ENCODE assay signal across 8 cellular contexts in the genomic region with DNA sequence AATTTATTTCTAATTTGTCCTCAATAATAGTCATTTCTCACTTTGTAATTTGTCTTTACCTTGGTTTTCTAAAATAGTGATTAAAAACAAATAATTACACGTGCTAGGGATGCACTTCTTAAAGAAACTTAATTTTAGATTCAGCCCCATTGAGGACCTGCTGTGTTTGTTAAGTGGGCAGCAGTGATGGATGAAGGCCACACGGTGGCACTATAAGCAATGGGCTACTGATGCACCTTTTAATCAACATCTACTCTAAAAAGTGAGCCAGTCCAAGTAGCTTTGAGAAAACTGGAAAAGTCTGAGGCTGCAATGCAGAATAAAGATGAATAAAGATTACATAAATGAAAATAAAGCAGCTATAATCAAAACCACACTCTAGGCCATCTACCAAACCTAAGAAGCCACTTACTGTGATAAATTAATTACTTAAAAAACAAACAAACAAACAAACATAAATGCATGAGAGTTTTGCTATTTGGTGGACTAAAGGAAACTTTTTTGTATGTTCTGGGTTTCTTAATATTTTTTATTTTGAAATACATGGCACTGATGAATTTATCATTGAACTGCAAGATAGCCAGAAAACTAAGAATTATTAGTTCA.
DNase-seq lines count a peak whose midpoint lies in the region; ATAC-seq and TF ChIP-seq lines count a peak whose summit lies in the region.

No MANE protein-coding gene starts in this region.

- H3K4me1 Mint-ChIP-seq in Calu3 (ENCODE audit: low read depth, unreplicated experiment) = no peaks in the 10 kb centered on the region
- no peaks in the 10 kb centered on the region for H3K4me1 Mint-ChIP-seq in activated CD4-positive, alpha-beta memory T cell treated with anti-CD3 and anti-CD28 coated beads for 36 hours (ENCODE audit: low read depth)
- H3K4me1 Mint-ChIP-seq in stimulated activated naive B cell treated with anti-CD40 and anti-IgM and Interleukin-4, amounts not matched to agents 10 μg/mL and 1 μg/mL and 100 μg/mL, for 72 hours = no peaks in the 10 kb centered on the region

- no peaks in the 10 kb centered on the region for H3K36me3 Mint-ChIP-seq in Calu3 (ENCODE audit: insufficient read depth, unreplicated experiment)
- no peaks in the 10 kb centered on the region for H3K36me3 Mint-ChIP-seq in activated CD4-positive, alpha-beta memory T cell treated with anti-CD3 and anti-CD28 coated beads for 36 hours
- no peaks in the 10 kb centered on the region for H3K36me3 Mint-ChIP-seq in stimulated activated naive B cell treated with anti-CD40 and anti-IgM and Interleukin-4, amounts not matched to agents 10 μg/mL and 1 μg/mL and 100 μg/mL, for 72 hours

- H3K27ac ChIP-seq in left ventricle myocardium inferior (replicated peaks) = no peak overlapping the region

- CTCF ChIA-PET in Calu3 (lab: Charles Lee) = interaction anchor here (0.9 to 2.0 kb wide), 3 partner anchors 12 to 129 kb away, joined by 3 to 5 read pairs (median 4); a partner anchor contains a TSS
- CTCF ChIA-PET in activated CD4-positive, alpha-beta memory T cell treated with anti-CD3 and anti-CD28 coated beads for 36 hours (lab: Charles Lee) = interaction anchor here (0.6 to 2.0 kb wide), 6 partner anchors 10 to 54 kb away, joined by 3 to 8 read pairs (median 3); no protein-coding TSS in a partner anchor

- H3K9me3 ChIP-seq in left ventricle myocardium inferior (replicated peaks) = no peaks in the 10 kb centered on the region

- POLR2A ChIA-PET in activated CD4-positive, alpha-beta memory T cell treated with anti-CD3 and anti-CD28 coated beads for 36 hours (lab: Charles Lee) = no interaction called here

- H3K4me3 Mint-ChIP-seq in Calu3 (ENCODE audit: low read depth, unreplicated experiment) = no peak overlapping the region
- H3K4me3 Mint-ChIP-seq in activated CD4-positive, alpha-beta memory T cell treated with anti-CD3 and anti-CD28 coated beads for 36 hours = no peak overlapping the region
- H3K4me3 Mint-ChIP-seq in stimulated activated naive B cell treated with anti-CD40 and anti-IgM and Interleukin-4, amounts not matched to agents 10 μg/mL and 1 μg/mL and 100 μg/mL, for 72 hours = no peak overlapping the region

- no peaks in the 10 kb centered on the region for H3K27me3 Mint-ChIP-seq in Calu3 (ENCODE audit: unreplicated experiment)
- H3K27me3 Mint-ChIP-seq in activated CD4-positive, alpha-beta memory T cell treated with anti-CD3 and anti-CD28 coated beads for 36 hours = peaks cover 3% of the 10 kb centered on the region
- peaks cover 0 to 4% of the 10 kb centered on the region in 2 donors for H3K27me3 Mint-ChIP-seq in stimulated activated naive B cell treated with anti-CD40 and anti-IgM and Interleukin-4, amounts not matched to agents 10 μg/mL and 1 μg/mL and 100 μg/mL, for 72 hours

- no peaks in the 10 kb centered on the region for H3K4me1 ChIP-seq in left ventricle myocardium inferior

- no peaks in the 10 kb centered on the region for H3K36me3 ChIP-seq in left ventricle myocardium inferior

- H3K27ac Mint-ChIP-seq in Calu3 (ENCODE audit: unreplicated experiment) = no peak overlapping the region
- no peak overlapping the region for H3K27ac Mint-ChIP-seq in activated CD4-positive, alpha-beta memory T cell treated with anti-CD3 and anti-CD28 coated beads for 36 hours
- H3K27ac Mint-ChIP-seq in stimulated activated naive B cell treated with anti-CD40 and anti-IgM and Interleukin-4, amounts not matched to agents 10 μg/mL and 1 μg/mL and 100 μg/mL, for 72 hours = no peak overlapping the region

- DNase-seq in Calu3 (peak; percentile 43), NCI-H2171 treated with DMSO at 0.1 percent for 48 hours (lab: John Stamatoyannopoulos, UW) (peak; percentile 51), left ventricle myocardium inferior (no peak), NCI-H128 (lab: John Stamatoyannopoulos, UW; ENCODE audit: unreplicated experiment) (no peak)
- peak; percentile 34 for DNase-seq in activated CD4-positive, alpha-beta memory T cell treated with anti-CD3 and anti-CD28 coated beads for 36 hours
- DNase-seq in stimulated activated naive B cell treated with anti-CD40 and anti-IgM and Interleukin-4, amounts not matched to agents 10 μg/mL and 1 μg/mL and 100 μg/mL, for 72 hours = no peak

- intact Hi-C loops in Calu3 (cut with micrococcal nuclease; ENCODE audit: unreplicated experiment) = loop anchor here (2.0 to 10.0 kb wide), 3 partner anchors 84 to 432 kb away; no protein-coding TSS in a partner anchor
- intact Hi-C loops in activated CD4-positive, alpha-beta memory T cell treated with anti-CD3 and anti-CD28 coated beads for 36 hours (cut with micrococcal nuclease) = no loop called here
- intact Hi-C loops in left ventricle myocardium inferior (cut with micrococcal nuclease) = no loop called here

- H3K9me3 Mint-ChIP-seq in Calu3 (ENCODE audit: low read depth, unreplicated experiment) = no peaks in the 10 kb centered on the region
- H3K9me3 Mint-ChIP-seq in activated CD4-positive, alpha-beta memory T cell treated with anti-CD3 and anti-CD28 coated beads for 36 hours = no peaks in the 10 kb centered on the region
- H3K9me3 Mint-ChIP-seq in stimulated activated naive B cell treated with anti-CD40 and anti-IgM and Interleukin-4, amounts not matched to agents 10 μg/mL and 1 μg/mL and 100 μg/mL, for 72 hours = no peaks in the 10 kb centered on the region

- no peak overlapping the region for H3K4me3 ChIP-seq in left ventricle myocardium inferior

- H3K27me3 ChIP-seq in left ventricle myocardium inferior (ENCODE audit: low read depth) = no peaks in the 10 kb centered on the region

- TF ChIP-seq CTCF in Calu3 (IDR thresholded peaks at IDR 0.05; ENCODE audit: unreplicated experiment) (peak; percentile 70), left ventricle myocardium inferior (IDR thresholded peaks at IDR 0.05; ENCODE audit: borderline replicate concordance) (peak; percentile 75)

- ATAC-seq in GM19025 (IDR thresholded peaks at IDR 0.05; ENCODE audit: low read depth, unreplicated experiment) (peak; percentile 79), HG03280 (IDR thresholded peaks at IDR 0.05; ENCODE audit: unreplicated experiment) (peak; percentile 83)
- ATAC-seq in stimulated activated naive B cell treated with anti-CD40 and anti-IgM and Interleukin-4, amounts not matched to agents 10 μg/mL and 1 μg/mL and 100 μg/mL, for 72 hours (replicated peaks) = peak; percentile 46 to 60

- no TSS peak for BruUV-seq in Calu3 (replicated peaks; lab: Mats Ljungman, UMichigan)

Comparison
In these comparisons a context has a peak if more than half of its experiments do, and no peak if none do; other contexts are left out.
1. DNase-seq: peak in Calu3 (single experiment), NCI-H2171 treated with DMSO at 0.1 percent for 48 hours (single experiment) and activated CD4-positive, alpha-beta memory T cell treated with anti-CD3 and anti-CD28 coated beads for 36 hours (single experiment); none in left ventricle myocardium inferior (single experiment), stimulated activated naive B cell treated with anti-CD40 and anti-IgM and Interleukin-4, amounts not matched to agents 10 μg/mL and 1 μg/mL and 100 μg/mL, for 72 hours (single experiment) and NCI-H128 (single experiment).
2. Peak in every context shown above with its lines, with median percentiles within 50 percentile points of each other: ATAC-seq.